ENCODE assay signal across 20 cellular contexts in the genomic region with DNA sequence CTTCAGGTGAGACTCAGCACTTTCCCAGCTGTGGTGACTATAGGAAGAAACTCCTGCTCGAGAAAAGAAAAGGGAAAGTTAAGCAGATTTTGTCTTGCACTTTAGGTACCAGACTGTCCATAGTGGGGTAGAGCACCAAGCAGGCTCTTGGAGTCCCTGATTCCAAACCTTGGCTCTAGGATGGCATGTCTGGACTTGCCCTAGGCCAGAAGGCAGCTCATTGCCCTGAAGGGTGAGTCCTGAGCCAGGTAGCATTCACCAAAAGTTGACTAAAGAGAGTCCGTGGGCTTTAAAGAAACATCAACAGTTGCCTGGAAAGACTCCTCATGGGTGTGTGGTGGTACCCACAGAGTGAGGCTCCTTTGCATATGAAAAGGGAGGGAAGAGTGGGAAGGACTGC.
"Had no signal": no experiment of that assay in that cellular context is flagged by ENCODE, and none has a peak within 500 bp of the region (broad histone marks: within the 10 kb centered on the region; RNA-seq: fewer than 3 reads in every experiment).

No MANE protein-coding gene starts in this region.

- H3K27me3 ChIP-seq: brain microvascular endothelial cell, esophagus muscularis mucosa, gastrocnemius medialis, heart left ventricle, sigmoid colon, tibial artery had no signal

- H3K4me1 ChIP-seq: esophagus muscularis mucosa, gastrocnemius medialis, heart left ventricle, sigmoid colon, tibial artery had no signal

- FAIRE-seq: colon had no signal

- H3K4me3 ChIP-seq: esophagus muscularis mucosa, gastrocnemius medialis, heart left ventricle, sigmoid colon, tibial artery had no signal

- DNase-seq: activated CD4-positive, alpha-beta T cell treated with anti-CD3 and anti-CD28 coated beads for 48 hours; activated CD8-positive, alpha-beta T cell treated with anti-CD3 and anti-CD28 coated beads for 36 hours; activated gamma-delta T cell; aorta; brain microvascular endothelial cell; effector memory CD4-positive, alpha-beta T cell; gastrocnemius medialis; heart left ventricle; islet precursor cell; left colon; naive B cell; sigmoid colon; stimulated activated CD4-positive, alpha-beta T cell treated with anti-CD3 and anti-CD28 coated beads, Interleukin-2, amount 100 ng/mL, for 48 hours; stimulated activated CD8-positive, alpha-beta memory T cell treated with anti-CD3 and anti-CD28 coated beads, Interleukin-4, amount 100 ng/mL, for 48 hours; stimulated activated naive CD4-positive, alpha-beta T cell; substantia nigra; T1000; tibial artery had no signal

- ATAC-seq: activated CD8-positive, alpha-beta T cell treated with anti-CD3 and anti-CD28 coated beads for 36 hours; gastrocnemius medialis; heart left ventricle; left colon had no signal

- H3K36me3 ChIP-seq: brain microvascular endothelial cell, esophagus muscularis mucosa, gastrocnemius medialis, heart left ventricle, sigmoid colon, tibial artery had no signal

- H3K9me3 ChIP-seq: esophagus muscularis mucosa, gastrocnemius medialis, heart left ventricle, sigmoid colon, tibial artery had no signal

- H3K27ac ChIP-seq: brain microvascular endothelial cell, esophagus muscularis mucosa, gastrocnemius medialis, heart left ventricle, sigmoid colon, tibial artery had no signal
